Comparison of ENCODE assay signal across 12 cellular contexts in the genomic region with DNA sequence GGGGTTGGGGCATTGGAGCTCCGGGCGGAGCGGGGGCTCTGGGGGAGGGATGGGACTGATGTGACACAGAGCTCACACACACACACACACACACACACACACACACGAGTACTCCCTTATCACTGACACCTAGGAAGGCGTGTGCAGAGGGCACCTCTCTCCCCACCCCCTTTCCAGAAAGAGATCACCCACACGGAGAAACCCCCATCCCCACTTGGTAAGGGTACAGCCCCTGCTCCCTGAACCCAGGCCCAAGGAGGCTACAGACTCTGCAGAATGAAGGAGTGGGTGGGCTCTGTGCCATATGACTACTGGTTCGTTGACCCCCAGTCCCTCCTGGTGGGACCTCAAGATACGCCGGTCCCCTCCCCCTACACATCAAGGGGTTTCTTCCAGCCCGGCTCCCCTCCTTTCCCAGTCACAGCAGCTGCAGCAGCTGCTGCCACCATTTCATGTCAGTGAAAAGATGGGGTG. TPM values are rescaled to one million over a fixed set of nuclear protein-coding genes. Genes with fewer than 3 reads are reported as not detected.
A peak's percentile ranks its signal among the peaks of the same experiment; 100 is the strongest.
DNase-seq lines count a peak whose midpoint lies in the region; ATAC-seq, FAIRE-seq and TF ChIP-seq lines count a peak whose summit lies in the region.
"Had no signal": no experiment of that assay in that cellular context is flagged by ENCODE, and none has a peak within 500 bp of the region (broad histone marks: within the 10 kb centered on the region; RNA-seq: fewer than 3 reads in every experiment).

No MANE protein-coding gene starts in this region.

- H3K4me3 ChIP-seq in left ventricle myocardium inferior = peak overlapping the region; percentile 62
- peak overlapping the region; percentile 78 for H3K4me3 ChIP-seq in neural cell (ENCODE audit: low read length)
- H3K4me3 ChIP-seq in vagina = peak overlapping the region; percentile 36 to 63

- ATAC-seq in left ventricle myocardium superior = no peak

- no peak for TF ChIP-seq POLR2A in vagina (IDR thresholded peaks at IDR 0.05)

- intact Hi-C loops in left ventricle myocardium inferior (cut with micrococcal nuclease) = no loop called here
- intact Hi-C loops in left ventricle myocardium superior (cut with micrococcal nuclease) = no loop called here
- intact Hi-C loops in vagina (cut with DNase I) = no loop called here

- no peaks in the 10 kb centered on the region for H3K36me3 Mint-ChIP-seq in chondrocyte (ENCODE audit: low read depth)

- no peak for FAIRE-seq in RCC 7860 (lab: Jason Lieb, UNC)
- FAIRE-seq: endometrium, kidney had no signal

- peak overlapping the region; percentile 73 for H3K9ac ChIP-seq in neural cell (ENCODE audit: low read length)

- H3K27me3 ChIP-seq in left ventricle myocardium inferior (ENCODE audit: low read depth) (peaks cover 56% of the 10 kb centered on the region), neural cell (ENCODE audit: insufficient read depth, low read depth, low read length) (no peaks in the 10 kb centered on the region), vagina (peaks cover 4% of the 10 kb centered on the region)

- H4K20me1 ChIP-seq in neural cell (ENCODE audit: insufficient read depth) = no peaks in the 10 kb centered on the region

- H2AFZ ChIP-seq in neural cell (ENCODE audit: low read depth, low read length) = peak overlapping the region; percentile 27

- H3K9me3 ChIP-seq in left ventricle myocardium inferior (replicated peaks) (no peaks in the 10 kb centered on the region), neural cell (ENCODE audit: low read length) (no peaks in the 10 kb centered on the region), vagina (no peaks in the 10 kb centered on the region)

- H3K27ac ChIP-seq in left ventricle myocardium inferior (replicated peaks) = no peak overlapping the region
- H3K27ac ChIP-seq in neural cell (ENCODE audit: low read length) = no peak overlapping the region
- no peak overlapping the region for H3K27ac ChIP-seq in vagina
- H3K27ac ChIP-seq: RWPE1 had no signal

- H3K9me2 ChIP-seq in neural cell (ENCODE audit: insufficient read depth, low read length) = no peaks in the 10 kb centered on the region

- H3K9me3 Mint-ChIP-seq in chondrocyte (ENCODE audit: low read depth) = no peaks in the 10 kb centered on the region

- H3K4me1 Mint-ChIP-seq in chondrocyte (ENCODE audit: low read depth) = peaks cover 76% of the 10 kb centered on the region

- H3K27ac Mint-ChIP-seq in chondrocyte (ENCODE audit: unreplicated experiment) = peak overlapping the region; percentile 63

- no peak for TF ChIP-seq CTCF in left ventricle myocardium inferior (IDR thresholded peaks at IDR 0.05; ENCODE audit: borderline replicate concordance)
- no peak for TF ChIP-seq CTCF in chondrocyte (IDR thresholded peaks at IDR 0.05)
- no peak for TF ChIP-seq CTCF in neural cell (IDR thresholded peaks at IDR 0.05; ENCODE audit: poor library complexity, severe bottlenecking)
- no peak for TF ChIP-seq CTCF in vagina (IDR thresholded peaks at IDR 0.05)

- peak overlapping the region; percentile 71 for H3K4me3 Mint-ChIP-seq in chondrocyte (ENCODE audit: unreplicated experiment)

- no peak for TF ChIP-seq EP300 in neural cell (conservative IDR thresholded peaks at IDR 0.05; ENCODE audit: poor library complexity, severe bottlenecking)

- H3K36me3 ChIP-seq in left ventricle myocardium inferior (no peaks in the 10 kb centered on the region), neural cell (ENCODE audit: insufficient read depth, low read length) (no peaks in the 10 kb centered on the region), vagina (no peaks in the 10 kb centered on the region)

- H3K4me1 ChIP-seq in left ventricle myocardium inferior (peaks cover 65% of the 10 kb centered on the region), vagina (peaks cover 41% of the 10 kb centered on the region)

- DNase-seq in left ventricle myocardium inferior = no peak
- DNase-seq in left ventricle myocardium superior = no peak
- DNase-seq in chondrocyte (ENCODE audit: low spot score) = no peak
- DNase-seq in vagina (ENCODE audit: extremely low spot score in 2 of 2) = no peak
- DNase-seq in RCC 7860 (ENCODE audit: low spot score) = no peak
- DNase-seq in COR-L47 (lab: John Stamatoyannopoulos, UW) = no peak
- DNase-seq in effector CD8-positive, alpha-beta T cell (lab: John Stamatoyannopoulos, UW) = no peak
- DNase-seq: kidney, NCI-H1694 treated with DMSO at 0.1 percent for 48 hours had no signal

- no peaks in the 10 kb centered on the region for H3F3A ChIP-seq in neural cell (ENCODE audit: insufficient read depth, low read length, poor library complexity, severe bottlenecking)

- H3K27me3 Mint-ChIP-seq in chondrocyte (ENCODE audit: low read depth) = no peaks in the 10 kb centered on the region

- H3K79me2 ChIP-seq in neural cell (replicated peaks; ENCODE audit: insufficient read depth, low read length) = no peaks in the 10 kb centered on the region

- TF ChIP-seq RAD21 in neural cell (conservative IDR thresholded peaks at IDR 0.05) = no peak

- H3K4me2 ChIP-seq in neural cell (ENCODE audit: low read length) = peak overlapping the region; percentile 89

TF ChIP-seq in neural cell, 6 proteins besides CTCF, POLR2A, EP300 and RAD21:
- TF ChIP-seq SMC3 (conservative IDR thresholded peaks at IDR 0.05; ENCODE audit: poor library complexity) = no peak
- TF ChIP-seq, protein P1, sequence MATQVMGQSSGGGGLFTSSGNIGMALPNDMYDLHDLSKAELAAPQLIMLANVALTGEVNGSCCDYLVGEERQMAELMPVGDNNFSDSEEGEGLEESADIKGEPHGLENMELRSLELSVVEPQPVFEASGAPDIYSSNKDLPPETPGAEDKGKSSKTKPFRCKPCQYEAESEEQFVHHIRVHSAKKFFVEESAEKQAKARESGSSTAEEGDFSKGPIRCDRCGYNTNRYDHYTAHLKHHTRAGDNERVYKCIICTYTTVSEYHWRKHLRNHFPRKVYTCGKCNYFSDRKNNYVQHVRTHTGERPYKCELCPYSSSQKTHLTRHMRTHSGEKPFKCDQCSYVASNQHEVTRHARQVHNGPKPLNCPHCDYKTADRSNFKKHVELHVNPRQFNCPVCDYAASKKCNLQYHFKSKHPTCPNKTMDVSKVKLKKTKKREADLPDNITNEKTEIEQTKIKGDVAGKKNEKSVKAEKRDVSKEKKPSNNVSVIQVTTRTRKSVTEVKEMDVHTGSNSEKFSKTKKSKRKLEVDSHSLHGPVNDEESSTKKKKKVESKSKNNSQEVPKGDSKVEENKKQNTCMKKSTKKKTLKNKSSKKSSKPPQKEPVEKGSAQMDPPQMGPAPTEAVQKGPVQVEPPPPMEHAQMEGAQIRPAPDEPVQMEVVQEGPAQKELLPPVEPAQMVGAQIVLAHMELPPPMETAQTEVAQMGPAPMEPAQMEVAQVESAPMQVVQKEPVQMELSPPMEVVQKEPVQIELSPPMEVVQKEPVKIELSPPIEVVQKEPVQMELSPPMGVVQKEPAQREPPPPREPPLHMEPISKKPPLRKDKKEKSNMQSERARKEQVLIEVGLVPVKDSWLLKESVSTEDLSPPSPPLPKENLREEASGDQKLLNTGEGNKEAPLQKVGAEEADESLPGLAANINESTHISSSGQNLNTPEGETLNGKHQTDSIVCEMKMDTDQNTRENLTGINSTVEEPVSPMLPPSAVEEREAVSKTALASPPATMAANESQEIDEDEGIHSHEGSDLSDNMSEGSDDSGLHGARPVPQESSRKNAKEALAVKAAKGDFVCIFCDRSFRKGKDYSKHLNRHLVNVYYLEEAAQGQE (IDR thresholded peaks at IDR 0.05; ENCODE audit: borderline replicate concordance) = no peak
- no peak for TF ChIP-seq POLR2AphosphoS5 (IDR thresholded peaks at IDR 0.05)
- TF ChIP-seq MXI1 (conservative IDR thresholded peaks at IDR 0.05; ENCODE audit: poor library complexity, severe bottlenecking) = no peak
- no peak for TF ChIP-seq TAF1 (IDR thresholded peaks at IDR 0.05; ENCODE audit: low read depth)
- no peak for TF ChIP-seq EZH2 (IDR thresholded peaks at IDR 0.05; ENCODE audit: borderline replicate concordance, insufficient read depth, low read length, poor library complexity, severe bottlenecking)
TF ChIP-seq in neural cell: peak in this region for 0.

RNA-seq across cellular contexts. Expression of gene ARHGAP23, which starts 8.7 kb away (rescaled TPM):
- total RNA-seq in left ventricle myocardium inferior (60.8 TPM), left ventricle myocardium superior (70.3 TPM), chondrocyte (109 to 165 TPM (median 157 TPM) in 3 replicates), vagina (70.2 TPM)
- polyA plus RNA-seq in neural cell = 1.6 and 2.1 TPM in 2 replicates
- polyA minus RNA-seq in neural cell = 12.9 and 13.4 TPM in 2 replicates
